In the genomic region with DNA sequence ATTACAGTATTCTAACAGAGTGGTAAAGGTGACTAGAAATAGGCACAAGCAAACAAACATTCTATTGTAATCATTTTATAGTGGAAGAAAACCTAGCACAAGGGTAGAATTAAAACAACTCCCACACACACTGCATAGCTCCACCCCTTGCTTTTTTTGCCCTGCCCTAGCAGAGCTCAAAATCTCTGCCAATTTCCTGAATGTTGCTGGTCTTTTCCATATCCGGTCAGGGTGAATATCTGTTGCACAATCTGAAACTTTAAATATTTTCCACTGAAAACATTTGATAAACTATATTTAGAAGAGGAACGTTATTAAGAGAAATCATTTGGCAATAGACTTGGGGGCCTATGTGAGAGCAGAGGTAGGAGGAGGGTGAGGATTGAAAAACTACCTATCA, we compare ENCODE assay signal across 12 cellular contexts. TPM values are rescaled to one million over a fixed set of nuclear protein-coding genes. Genes with fewer than 3 reads are reported as not detected.
DNase-seq lines count a peak whose midpoint lies in the region; ATAC-seq, FAIRE-seq and TF ChIP-seq lines count a peak whose summit lies in the region.
"Had no signal": no experiment of that assay in that cellular context is flagged by ENCODE, and none has a peak within 500 bp of the region (broad histone marks: within the 10 kb centered on the region; RNA-seq: fewer than 3 reads in every experiment).

No MANE protein-coding gene starts in this region.

- no peak overlapping the region; a peak in 1 of 22 replicates for H3K9ac ChIP-seq in BLaER1 treated with 17β-estradiol and CSF1 and Interleukin-3, amounts not matched to agents 10 nM and 100 nM

- no peak for ATAC-seq in foreskin keratinocyte
- ATAC-seq: activated CD8-positive, alpha-beta T cell treated with anti-CD3 and anti-CD28 coated beads for 36 hours; SK-N-SH treated with all-trans-retinoic acid at 6 μM for 48 hours had no signal

- peak; percentile 38 for DNase-seq in OCI-M1 (lab: John Stamatoyannopoulos, UW)
- DNase-seq in fibroblast of peridontal ligament (ENCODE audit: extremely low read depth): peak; percentile 50
- DNase-seq in renal cortical epithelial cell (ENCODE audit: low read depth): peak; percentile 7
- no peak for DNase-seq in posterior vena cava (ENCODE audit: low spot score)
- DNase-seq in NCI-H1694 (lab: John Stamatoyannopoulos, UW): no peak
- DNase-seq in foreskin keratinocyte: no peak
- no peak for DNase-seq in urothelium cell line (ENCODE audit: low spot score)
- DNase-seq: activated CD8-positive, alpha-beta T cell treated with anti-CD3 and anti-CD28 coated beads for 36 hours; CD4-positive, CD25-positive, alpha-beta regulatory T cell; NCI-H1048 had no signal

- TF ChIP-seq CTCF in foreskin keratinocyte (conservative IDR thresholded peaks at IDR 0.05): no peak

- peaks cover 0 to 5% (median 0%) of the 10 kb centered on the region in 11 experiments; a peak in 3 of 22 replicates for H3K9me3 ChIP-seq in BLaER1 treated with 17β-estradiol and CSF1 and Interleukin-3, amounts not matched to agents 10 nM and 100 nM (replicated peaks in 1 of 11)

- peaks cover 33 to 56% (median 49%) of the 10 kb centered on the region in 10 experiments for H3K4me1 ChIP-seq in BLaER1 treated with 17β-estradiol and CSF1 and Interleukin-3, amounts not matched to agents 10 nM and 100 nM
- H3K4me1 ChIP-seq in foreskin keratinocyte: no peaks in the 10 kb centered on the region

- intact Hi-C loops in posterior vena cava (cut with DNase I): no loop called here

- no peaks in the 10 kb centered on the region for H3K36me3 ChIP-seq in BLaER1 treated with 17β-estradiol and CSF1 and Interleukin-3, amounts not matched to agents 10 nM and 100 nM

- FAIRE-seq in urothelium cell line (lab: Jason Lieb, UNC): no peak

- H4K20me1 ChIP-seq in BLaER1 treated with 17β-estradiol and CSF1 and Interleukin-3, amounts not matched to agents 10 nM and 100 nM: no peaks in the 10 kb centered on the region

- H3K27ac ChIP-seq in BLaER1 treated with 17β-estradiol and CSF1 and Interleukin-3, amounts not matched to agents 10 nM and 100 nM: peak overlapping the region in 5 of 11 experiments; percentile 27 to 67 (median 50); a peak in 8 of 22 replicates
- no peak overlapping the region for H3K27ac ChIP-seq in foreskin keratinocyte

- H3K4me3 ChIP-seq in BLaER1 treated with 17β-estradiol and CSF1 and Interleukin-3, amounts not matched to agents 10 nM and 100 nM: no peak overlapping the region; a peak in 3 of 20 replicates

- H3K4me2 ChIP-seq in BLaER1 treated with 17β-estradiol and CSF1 and Interleukin-3, amounts not matched to agents 10 nM and 100 nM: peak overlapping the region; percentile 14 to 90 (median 56); a peak in 18 of 22 replicates

- H3K27me3 ChIP-seq in BLaER1 treated with 17β-estradiol and CSF1 and Interleukin-3, amounts not matched to agents 10 nM and 100 nM: no peaks in the 10 kb centered on the region
- no peaks in the 10 kb centered on the region for H3K27me3 ChIP-seq in foreskin keratinocyte

RNA-seq across cellular contexts. Expression of gene SPA17, which starts 2.7 kb away (rescaled TPM):
- 11.3 and 22.6 TPM in 2 replicates for total RNA-seq in renal cortical epithelial cell
- total RNA-seq in posterior vena cava: 1 to 10 TPM; 3.4 to 4.0 TPM
- 20.9 and 22.3 TPM in 2 replicates for total RNA-seq in foreskin keratinocyte
- polyA plus RNA-seq in foreskin keratinocyte: 24.0 and 26.0 TPM in 2 replicates

RNA-seq across cellular contexts. Expression of gene SIAE, which starts 2.8 kb away (rescaled TPM):
- total RNA-seq in renal cortical epithelial cell: 8.7 and 36.5 TPM in 2 replicates
- total RNA-seq in posterior vena cava: 10 to 100 TPM in 1 of 2 donors, 1 to 10 TPM in 1; 6.4 to 16.8 TPM
- 7.9 TPM in 2 replicates for total RNA-seq in foreskin keratinocyte
- polyA plus RNA-seq in foreskin keratinocyte: 5.2 and 6.4 TPM in 2 replicates

RNA-seq across cellular contexts. Expression of gene TBRG1, which starts 53.7 kb away (rescaled TPM):
- total RNA-seq in renal cortical epithelial cell: 22.4 and 33.1 TPM in 2 replicates
- total RNA-seq in posterior vena cava: 10 to 100 TPM; 27.0 to 30.2 TPM
- 26.0 and 28.4 TPM in 2 replicates for total RNA-seq in foreskin keratinocyte
- 17.7 and 18.4 TPM in 2 replicates for polyA plus RNA-seq in foreskin keratinocyte

Comparison
In these comparisons a context has a peak if more than half of its experiments do, and no peak if none do; other contexts are left out.
1. DNase-seq: peak in OCI-M1 (single experiment), fibroblast of peridontal ligament (single experiment) and renal cortical epithelial cell (single experiment); none in posterior vena cava (single experiment), NCI-H1694 (single experiment), foreskin keratinocyte (0 of 2) and urothelium cell line (single experiment).